Comparison of ENCODE assay signal across 14 cellular contexts in genomic region chr4:82753238-82753637, GRCh38. TPM values are rescaled to one million over a fixed set of nuclear protein-coding genes. Genes with fewer than 3 reads are reported as not detected.
DNase-seq lines count a peak whose midpoint lies in the region; ATAC-seq, FAIRE-seq and TF ChIP-seq lines count a peak whose summit lies in the region.
"Had no signal": no experiment of that assay in that cellular context is flagged by ENCODE, and none has a peak within 500 bp of the region (broad histone marks: within the 10 kb centered on the region; RNA-seq: fewer than 3 reads in every experiment).

No MANE protein-coding gene starts in this region.

- no peak for TF ChIP-seq CTCF in thoracic aorta (IDR thresholded peaks at IDR 0.05)

- H3K36me3 ChIP-seq in thoracic aorta, result no peaks in the 10 kb centered on the region

- no peaks in the 10 kb centered on the region for H3K36me3 Mint-ChIP-seq in effector memory CD8-positive, alpha-beta T cell (ENCODE audit: insufficient read depth)

- no peak overlapping the region for H3K4me3 ChIP-seq in thoracic aorta

- H3K9me3 ChIP-seq in thoracic aorta, result no peaks in the 10 kb centered on the region

- no peak for FAIRE-seq in GM12891 (lab: Jason Lieb, UNC)

- no peaks in the 10 kb centered on the region for H3K9me3 Mint-ChIP-seq in effector memory CD8-positive, alpha-beta T cell
- H3K9me3 Mint-ChIP-seq: activated naive CD8-positive, alpha-beta T cell treated with anti-CD3 and anti-CD28 coated beads, Interleukin-2, amount 50 U/mL, for 24 hours; dendritic cell treated with granulocyte-macrophage colony-stimulating factor and Interleukin-4, amounts not matched to agents 40 ng/mL and 50 ng/mL, for 4 days had no signal

- no peak overlapping the region for H3K27ac Mint-ChIP-seq in effector memory CD8-positive, alpha-beta T cell
- H3K27ac Mint-ChIP-seq: activated naive CD8-positive, alpha-beta T cell treated with anti-CD3 and anti-CD28 coated beads, Interleukin-2, amount 50 U/mL, for 24 hours had no signal

- TF ChIP-seq POLR2A in GM12891 (IDR thresholded peaks at IDR 0.05; ENCODE audit: low read depth, low read length), result no peak

- no peak overlapping the region for H3K4me3 Mint-ChIP-seq in effector memory CD8-positive, alpha-beta T cell
- H3K4me3 Mint-ChIP-seq: activated naive CD8-positive, alpha-beta T cell treated with anti-CD3 and anti-CD28 coated beads, Interleukin-2, amount 50 U/mL, for 24 hours; dendritic cell treated with granulocyte-macrophage colony-stimulating factor and Interleukin-4, amounts not matched to agents 40 ng/mL and 50 ng/mL, for 4 days had no signal

- ATAC-seq in thoracic aorta (ENCODE audit: insufficient number of reproducible peaks, low FRiP score, low read depth), result no peak
- no peak for ATAC-seq in effector memory CD8-positive, alpha-beta T cell (replicated peaks)
- ATAC-seq: activated naive CD8-positive, alpha-beta T cell treated with anti-CD3 and anti-CD28 coated beads, Interleukin-2, amount 50 U/mL, for 24 hours had no signal

- H3K4me1 Mint-ChIP-seq in effector memory CD8-positive, alpha-beta T cell (ENCODE audit: low read depth in 2 of 2), result peaks cover 0 to 10% of the 10 kb centered on the region in 2 donors
- H3K4me1 Mint-ChIP-seq: activated naive CD8-positive, alpha-beta T cell treated with anti-CD3 and anti-CD28 coated beads, Interleukin-2, amount 50 U/mL, for 24 hours had no signal

- H3K27me3 ChIP-seq in thoracic aorta (replicated peaks; ENCODE audit: insufficient read depth), result no peaks in the 10 kb centered on the region

- H3K4me1 ChIP-seq in thoracic aorta (ENCODE audit: control insufficient read depth in 1 of 2, low read depth in 2 of 2), result peaks cover 3 to 20% of the 10 kb centered on the region in 2 donors

- peak overlapping the region; percentile 62 for H3K27ac ChIP-seq in cingulate gyrus (ENCODE audit: low read depth, low read length)
- peak overlapping the region; percentile 54 to 57 for H3K27ac ChIP-seq in thoracic aorta

- DNase-seq in SK-N-DZ (ENCODE audit: low spot score), result peak; percentile 42
- DNase-seq in left kidney (ENCODE audit: low read depth, low spot score), result peak; percentile 29
- DNase-seq in thoracic aorta (ENCODE audit: low spot score), result no peak
- DNase-seq in HK-2 (ENCODE audit: unreplicated experiment), result no peak
- no peak for DNase-seq in CD1c-positive myeloid dendritic cell (ENCODE audit: extremely low spot score)
- DNase-seq in effector memory CD8-positive, alpha-beta T cell, result no peak
- DNase-seq in GM12891 (ENCODE audit: insufficient read length, low spot score), result no peak
- DNase-seq: activated CD4-positive, alpha-beta T cell treated with anti-CD3 and anti-CD28 coated beads for 4 hours; activated naive CD8-positive, alpha-beta T cell treated with anti-CD3 and anti-CD28 coated beads, Interleukin-2, amount 50 U/mL, for 24 hours; activated T-cell treated with anti-CD3 and anti-CD28 coated beads, Interleukin-2, amount 50 U/mL, for 48 hours; HCEC 1CT; NCI-H146 had no signal

- no peaks in the 10 kb centered on the region for H3K27me3 Mint-ChIP-seq in effector memory CD8-positive, alpha-beta T cell
- H3K27me3 Mint-ChIP-seq: activated naive CD8-positive, alpha-beta T cell treated with anti-CD3 and anti-CD28 coated beads, Interleukin-2, amount 50 U/mL, for 24 hours; dendritic cell treated with granulocyte-macrophage colony-stimulating factor and Interleukin-4, amounts not matched to agents 40 ng/mL and 50 ng/mL, for 4 days had no signal

TF ChIP-seq in GM12891, 5 proteins besides CTCF, POLR2A, EP300 and RAD21:
- TF ChIP-seq PAX5 (IDR thresholded peaks at IDR 0.05; ENCODE audit: insufficient read depth, low read length, severe bottlenecking) (no peak), TAF1 (IDR thresholded peaks at IDR 0.05; ENCODE audit: low read depth, low read length) (no peak), POU2F2 (IDR thresholded peaks at IDR 0.05; ENCODE audit: low read depth, low read length) (no peak), POLR2AphosphoS5 (IDR thresholded peaks at IDR 0.05; ENCODE audit: low read depth, low read length) (no peak), SPI1 (IDR thresholded peaks at IDR 0.05; ENCODE audit: low read depth, low read length) (no peak)

RNA-seq across cellular contexts. Expression of gene SCD5, which starts 45.4 kb away (rescaled TPM):
- polyA plus RNA-seq in SK-N-DZ (2014; cell fraction: cytosol; rRNA removed), result 23.7 and 24.8 TPM in 2 replicates
- 4.3 and 6.6 TPM in 2 replicates for polyA plus RNA-seq in SK-N-DZ (2014; cell fraction: nucleus; rRNA removed)
- total RNA-seq in thoracic aorta, result 10 to 100 TPM in 1 of 2 donors, 1 to 10 TPM in 1; 7.3 to 18.5 TPM
- 0.09 TPM for polyA plus RNA-seq in GM12891 (2012; ENCODE audit: low read depth, missing spikeins)

Comparison
In these comparisons a context has a peak if more than half of its experiments do, and no peak if none do; other contexts are left out.
1. DNase-seq: peak in SK-N-DZ (single experiment) and left kidney (single experiment); none in thoracic aorta (single experiment), HK-2 (single experiment), CD1c-positive myeloid dendritic cell (single experiment), effector memory CD8-positive, alpha-beta T cell (0 of 3) and GM12891 (single experiment).